ENCODE assay signal across 1 cellular context in the genomic region with DNA sequence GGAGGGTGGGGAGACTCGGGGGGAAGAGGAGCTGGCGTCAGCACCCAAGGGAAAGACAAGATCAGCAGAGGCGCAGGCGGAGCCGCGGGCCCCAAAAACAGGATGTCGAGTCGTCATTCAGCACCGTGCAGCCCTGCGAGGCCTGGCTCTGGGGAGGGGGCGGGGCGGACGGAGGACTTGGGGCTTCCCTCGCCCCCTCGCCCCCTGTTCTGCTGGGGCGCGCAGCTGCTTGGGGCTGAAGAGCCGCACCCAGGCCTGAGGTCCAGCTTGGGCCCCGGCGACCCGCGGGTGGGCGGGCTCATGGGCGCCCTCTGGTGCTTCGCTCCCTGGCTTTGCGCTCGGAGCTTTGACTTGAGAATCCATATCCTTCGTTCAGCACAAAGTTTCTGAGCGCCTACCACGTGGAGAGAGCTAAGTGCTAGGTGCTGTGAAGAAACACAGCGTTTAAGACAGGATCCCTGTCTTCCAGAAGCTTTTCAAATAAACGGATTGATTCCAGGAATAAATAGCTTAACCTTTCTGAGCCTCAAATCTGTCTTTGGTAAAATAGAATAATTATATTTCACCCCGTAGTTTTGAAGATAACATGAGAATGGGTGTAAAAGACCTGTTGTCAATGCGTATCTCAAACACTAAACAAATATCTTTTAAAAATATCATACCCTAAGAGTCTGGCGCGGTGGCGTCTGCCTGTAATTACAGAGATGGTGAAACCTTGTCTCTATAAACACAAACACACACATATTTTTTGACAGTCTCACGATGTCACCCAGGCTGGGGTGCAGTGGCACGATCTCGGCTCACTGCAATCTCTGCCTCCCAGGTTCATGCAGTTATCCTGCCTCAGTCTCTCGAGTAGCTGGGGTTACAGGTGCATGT.
A peak's percentile ranks its signal among the peaks of the same experiment; 100 is the strongest.
TF ChIP-seq lines count a peak whose summit lies in the region.

No MANE protein-coding gene starts in this region.

TF ChIP-seq in HEK293, 187 proteins besides CTCF, POLR2A, EP300 and RAD21 (continued from another document):
- TF ChIP-seq, protein P1, sequence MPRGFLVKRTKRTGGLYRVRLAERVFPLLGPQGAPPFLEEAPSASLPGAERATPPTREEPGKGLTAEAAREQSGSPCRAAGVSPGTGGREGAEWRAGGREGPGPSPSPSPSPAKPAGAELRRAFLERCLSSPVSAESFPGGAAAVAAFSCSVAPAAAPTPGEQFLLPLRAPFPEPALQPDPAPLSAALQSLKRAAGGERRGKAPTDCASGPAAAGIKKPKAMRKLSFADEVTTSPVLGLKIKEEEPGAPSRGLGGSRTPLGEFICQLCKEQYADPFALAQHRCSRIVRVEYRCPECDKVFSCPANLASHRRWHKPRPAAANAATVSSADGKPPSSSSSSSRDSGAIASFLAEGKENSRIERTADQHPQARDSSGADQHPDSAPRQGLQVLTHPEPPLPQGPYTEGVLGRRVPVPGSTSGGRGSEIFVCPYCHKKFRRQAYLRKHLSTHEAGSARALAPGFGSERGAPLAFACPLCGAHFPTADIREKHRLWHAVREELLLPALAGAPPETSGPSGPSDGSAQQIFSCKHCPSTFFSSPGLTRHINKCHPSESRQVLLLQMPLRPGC (tag by site-specific recombination; IDR thresholded peaks at IDR 0.05), result no peak
- TF ChIP-seq ZNF140 (tag by site-specific recombination; IDR thresholded peaks at IDR 0.05), result no peak
- TF ChIP-seq ZNF660 (tag by site-specific recombination; IDR thresholded peaks at IDR 0.05), result peak; percentile 71
- TF ChIP-seq GLI2 (tag by site-specific recombination; IDR thresholded peaks at IDR 0.05; ENCODE audit: borderline replicate concordance, low read depth), result no peak
- no peak for TF ChIP-seq REPIN1 (tag by site-specific recombination; IDR thresholded peaks at IDR 0.05; ENCODE audit: low read depth)
- TF ChIP-seq ZNF394 (tag by site-specific recombination; IDR thresholded peaks at IDR 0.05; ENCODE audit: borderline replicate concordance), result peak; percentile 11; the same call in 1 of the 2 replicates
- peak; percentile 57 for TF ChIP-seq SP2 (tag by site-specific recombination; IDR thresholded peaks at IDR 0.05)
- TF ChIP-seq ZNF404 (tag by site-specific recombination; IDR thresholded peaks at IDR 0.05), result no peak
- TF ChIP-seq KLF16 (tag by site-specific recombination; IDR thresholded peaks at IDR 0.05), result peak; percentile 33; the same call in 1 of the 2 replicates
TF ChIP-seq in HEK293: peak in this region for 36.
